Comparison of ENCODE assay signal across 6 cellular contexts in the genomic region with DNA sequence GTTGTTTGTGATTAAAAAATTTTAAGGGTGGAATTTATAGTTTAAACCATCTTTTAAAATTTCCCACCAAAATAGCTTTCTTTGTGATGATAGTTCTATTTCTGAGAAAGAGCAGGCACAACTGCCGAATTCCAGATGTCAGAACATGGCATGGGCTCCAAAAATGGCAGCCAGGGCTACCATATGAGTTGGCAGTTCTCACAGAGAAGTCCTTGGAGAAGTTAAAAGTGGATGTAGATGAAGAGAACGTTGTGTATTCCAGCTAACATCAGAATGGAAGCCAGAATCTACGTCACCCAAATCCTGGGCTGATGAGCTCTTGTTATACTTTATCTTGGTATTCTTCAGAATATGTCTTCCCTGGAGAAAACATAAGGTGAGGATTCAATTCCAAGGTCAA.
"Had no signal": no experiment of that assay in that cellular context is flagged by ENCODE, and none has a peak within 500 bp of the region (broad histone marks: within the 10 kb centered on the region; RNA-seq: fewer than 3 reads in every experiment).

No MANE protein-coding gene starts in this region.

- H3K4me3 ChIP-seq: GM23338, K562 had no signal

- H2AFZ ChIP-seq: GM23338 had no signal

- ATAC-seq: GM23338, HepG2, K562 had no signal

- H3K4me2 ChIP-seq: GM23338 had no signal

- H3K27ac ChIP-seq: HL-60 had no signal

- DNase-seq: H9, HCEC 1CT had no signal
